ENCODE assay signal across 11 cellular contexts in genomic region chr13:30466841-30467252, GRCh38. TPM values are rescaled to one million over a fixed set of nuclear protein-coding genes. Genes with fewer than 3 reads are reported as not detected.
A peak's percentile ranks its signal among the peaks of the same experiment; 100 is the strongest.
DNase-seq lines count a peak whose midpoint lies in the region; ATAC-seq and TF ChIP-seq lines count a peak whose summit lies in the region.
"Had no signal": no experiment of that assay in that cellular context is flagged by ENCODE, and none has a peak within 500 bp of the region (broad histone marks: within the 10 kb centered on the region; RNA-seq: fewer than 3 reads in every experiment).

No MANE protein-coding gene starts in this region.

- ATAC-seq in omental fat pad (ENCODE audit: low FRiP score) (no peak), GM21367 (IDR thresholded peaks at IDR 0.05; ENCODE audit: unreplicated experiment) (no peak)

- H3K4me3 ChIP-seq in ovary: no peak overlapping the region

- no peak for TF ChIP-seq EP300 in ovary (IDR thresholded peaks at IDR 0.05)

- no peaks in the 10 kb centered on the region for H3K9me3 ChIP-seq in ovary
- H3K9me3 ChIP-seq: sigmoid colon had no signal

- no peak for TF ChIP-seq POLR2A in ovary (IDR thresholded peaks at IDR 0.05)

- no peak for TF ChIP-seq CTCF in omental fat pad (IDR thresholded peaks at IDR 0.05)
- TF ChIP-seq CTCF in ovary (IDR thresholded peaks at IDR 0.05): no peak

- H3K36me3 ChIP-seq in ovary: no peaks in the 10 kb centered on the region

- intact Hi-C loops in ovary (cut with DNase I): loop anchor here in 3 of 4 donors (10.0 kb wide), 4 partner anchors 62 to 338 kb away; no protein-coding TSS in a partner anchor

- H3K4me1 ChIP-seq in ovary (ENCODE audit: insufficient read depth): peaks cover 1% of the 10 kb centered on the region

- WGBS in ovary, 3 donors: 50 to 56% (median 50%) methylated on average over 4 of the region's 4 CpGs

- DNase-seq in COLO668 (lab: John Stamatoyannopoulos, UW; ENCODE audit: unreplicated experiment): peak; percentile 19
- DNase-seq in HT1080 (ENCODE audit: low read depth): peak; percentile 49
- peak; percentile 71 for DNase-seq in SIG-M5 (lab: John Stamatoyannopoulos, UW)
- DNase-seq in foreskin melanocyte: peak; percentile 54
- DNase-seq in omental fat pad (ENCODE audit: low spot score): no peak
- DNase-seq in NCI-H1436 treated with DMSO at 0.1 percent for 48 hours (lab: John Stamatoyannopoulos, UW): no peak
- no peak for DNase-seq in ovary
- DNase-seq: NCI-H2029, sigmoid colon had no signal

- H3K27me3 ChIP-seq in ovary: no peaks in the 10 kb centered on the region
- H3K27me3 ChIP-seq: sigmoid colon had no signal

- no peak overlapping the region for H3K27ac ChIP-seq in ovary

RNA-seq across cellular contexts. Expression of gene HMGB1, which starts 1.1 kb away (rescaled TPM):
- total RNA-seq in HT1080 (2014; rRNA removed; shearing (Covaris generic)): 667 and 727 TPM in 2 replicates
- polyA plus RNA-seq in HT1080 (2015; cell fraction: cytosol; rRNA removed): 650 and 795 TPM in 2 replicates
- 668 and 716 TPM in 2 replicates for polyA plus RNA-seq in HT1080 (2015; cell fraction: nucleus; rRNA removed)
- total RNA-seq in omental fat pad: 100 to 1,000 TPM; 209 to 262 (median 236) TPM
- total RNA-seq in ovary: 100 to 1,000 TPM; 163 to 283 (median 240) TPM
- polyA plus RNA-seq in ovary: 100 to 1,000 TPM; 278 to 323 TPM

RNA-seq across cellular contexts. Expression of gene UBE2L5, which starts 44.6 kb away (rescaled TPM):
- 0.08 TPM in 1 of 2 replicates, not detected in the other for total RNA-seq in HT1080 (2014; rRNA removed; shearing (Covaris generic))
- polyA plus RNA-seq in HT1080 (2015; cell fraction: cytosol; rRNA removed): not detected in 2 replicates
- polyA plus RNA-seq in HT1080 (2015; cell fraction: nucleus; rRNA removed): not detected in 2 replicates
- 1 to 10 TPM in 1 of 4 donors, not detected in 3; 1.6 TPM for total RNA-seq in omental fat pad
- under 1 TPM in 2 of 7 donors, not detected in 5; 0.11 to 0.15 TPM for total RNA-seq in ovary
- polyA plus RNA-seq in ovary: under 1 TPM in 1 of 2 donors, not detected in 1; 0.48 TPM
- total RNA-seq: dermis microvascular lymphatic vessel endothelial cell had no signal

Comparison
In these comparisons a context has a peak if more than half of its experiments do, and no peak if none do; other contexts are left out.
1. DNase-seq: peak in COLO668 (single experiment), HT1080 (single experiment), SIG-M5 (single experiment) and foreskin melanocyte (single experiment); none in omental fat pad (single experiment), NCI-H1436 treated with DMSO at 0.1 percent for 48 hours (single experiment) and ovary (0 of 5).